In genomic region chr2:164890533-164890932, GRCh38 we compare ENCODE assay signal across 16 cellular contexts. TPM values are rescaled to one million over a fixed set of nuclear protein-coding genes. Genes with fewer than 3 reads are reported as not detected.
DNase-seq lines count a peak whose midpoint lies in the region; FAIRE-seq and TF ChIP-seq lines count a peak whose summit lies in the region.
"Had no signal": no experiment of that assay in that cellular context is flagged by ENCODE, and none has a peak within 500 bp of the region (broad histone marks: within the 10 kb centered on the region; RNA-seq: fewer than 3 reads in every experiment).

No MANE protein-coding gene starts in this region.

- no peaks in the 10 kb centered on the region for H3K4me1 ChIP-seq in astrocyte (ENCODE audit: insufficient read depth, low read length)
- H3K4me1 ChIP-seq in tibial nerve = peaks cover 0 to 15% (median 0%) of the 10 kb centered on the region in 4 donors

- peak in 1 of 2 donors; percentile 31 for TF ChIP-seq EP300 in tibial nerve (IDR thresholded peaks at IDR 0.05)

- no peak overlapping the region for H2AFZ ChIP-seq in astrocyte (ENCODE audit: low read depth, low read length)

- H3K27ac ChIP-seq in astrocyte (ENCODE audit: low read depth, low read length) (no peak overlapping the region), tibial nerve (peak overlapping the region in 2 of 4 donors; percentile 29 to 37)
- H3K27ac ChIP-seq: HL-60 had no signal

- no peak overlapping the region for H3K4me2 ChIP-seq in astrocyte (ENCODE audit: low read length)

- TF ChIP-seq CTCF in astrocyte (IDR thresholded peaks at IDR 0.05; ENCODE audit: insufficient read depth, low read depth, low read length) (no peak), nephron progenitor cell (IDR thresholded peaks at IDR 0.05) (no peak), tibial nerve (IDR thresholded peaks at IDR 0.05) (no peak)

- no peaks in the 10 kb centered on the region for H3K9me3 Mint-ChIP-seq in astrocyte (ENCODE audit: unreplicated experiment)
- no peaks in the 10 kb centered on the region for H3K9me3 Mint-ChIP-seq in nephron progenitor cell
- H3K9me3 Mint-ChIP-seq: activated B cell treated with CpG ODN at 0.5 μM for 24 hours had no signal

- peaks cover 4% of the 10 kb centered on the region for H3K4me1 Mint-ChIP-seq in astrocyte (ENCODE audit: low read depth, unreplicated experiment)
- H3K4me1 Mint-ChIP-seq in nephron progenitor cell = no peaks in the 10 kb centered on the region
- H3K4me1 Mint-ChIP-seq: activated B cell treated with CpG ODN at 0.5 μM for 24 hours had no signal

- TF ChIP-seq POLR2A in tibial nerve (IDR thresholded peaks at IDR 0.05) = no peak

- FAIRE-seq in astrocyte (lab: Jason Lieb, UNC) = no peak

- no peaks in the 10 kb centered on the region for H4K20me1 ChIP-seq in astrocyte (ENCODE audit: insufficient read depth, low read length)

- no peak overlapping the region for H3K4me3 ChIP-seq in astrocyte (ENCODE audit: insufficient read depth, low read depth, low read length)
- H3K4me3 ChIP-seq in tibial nerve = no peak overlapping the region

- H3K36me3 Mint-ChIP-seq in astrocyte (ENCODE audit: low read depth, unreplicated experiment) (peaks cover 2% of the 10 kb centered on the region), nephron progenitor cell (ENCODE audit: low read depth) (no peaks in the 10 kb centered on the region)

- H3K27me3 ChIP-seq in astrocyte (ENCODE audit: insufficient read depth, low read length) = no peaks in the 10 kb centered on the region
- H3K27me3 ChIP-seq in tibial nerve = no peaks in the 10 kb centered on the region

- 23 to 29% methylated on average over 5 of the region's 5 CpGs for WGBS in tibial nerve, 2 donors

- H3K36me3 ChIP-seq in astrocyte (ENCODE audit: insufficient read depth, low read length) = no peaks in the 10 kb centered on the region
- no peaks in the 10 kb centered on the region for H3K36me3 ChIP-seq in tibial nerve

- H3K4me3 Mint-ChIP-seq in astrocyte (ENCODE audit: unreplicated experiment) (no peak overlapping the region), nephron progenitor cell (no peak overlapping the region)
- H3K4me3 Mint-ChIP-seq: activated B cell treated with CpG ODN at 0.5 μM for 24 hours had no signal

- H3K9me3 ChIP-seq in astrocyte (ENCODE audit: insufficient read depth, low read depth, low read length) (no peaks in the 10 kb centered on the region), tibial nerve (no peaks in the 10 kb centered on the region)

- no peaks in the 10 kb centered on the region for H3K27me3 Mint-ChIP-seq in astrocyte (ENCODE audit: low read depth, unreplicated experiment)
- peaks cover 4% of the 10 kb centered on the region for H3K27me3 Mint-ChIP-seq in nephron progenitor cell (ENCODE audit: low read depth, poor library complexity)
- H3K27me3 Mint-ChIP-seq: activated B cell treated with CpG ODN at 0.5 μM for 24 hours had no signal

- DNase-seq in DMS 273 (lab: John Stamatoyannopoulos, UW; ENCODE audit: unreplicated experiment) = peak; percentile 95
- peak; percentile 80 for DNase-seq in NCI-H1694 (lab: John Stamatoyannopoulos, UW)
- DNase-seq in astrocyte (ENCODE audit: low read depth) = peak; percentile 64
- no peak for DNase-seq in nephron progenitor cell
- DNase-seq in NCI-H748 treated with DMSO at 0.1 percent for 48 hours (lab: John Stamatoyannopoulos, UW) = no peak
- no peak for DNase-seq in activated CD4-positive, CD25-positive, alpha-beta regulatory T cell (lab: John Stamatoyannopoulos, UW)
- DNase-seq in stimulated activated naive CD4-positive, alpha-beta T cell treated with Interleukin-2 at 50 U/mL for 16 hours (lab: John Stamatoyannopoulos, UW) = no peak
- DNase-seq in tibial nerve (ENCODE audit: low spot score in 2 of 2) = no peak
- DNase-seq: activated B cell treated with CpG ODN at 0.5 μM for 24 hours; activated effector memory CD4-positive, alpha-beta T cell treated with Interleukin-2 at 50 U/mL for 16 hours; dermis blood vessel endothelial cell; KG1; NCI-H1105 treated with DMSO at 0.1 percent for 48 hours; stimulated activated CD4-positive, alpha-beta T cell treated with anti-CD3 and anti-CD28 coated beads, Interleukin-12 subunit alpha, Interleukin-12 subunit beta, amount 100 ng/mL, for 4 hours; SW 1271 had no signal

- H3K27ac Mint-ChIP-seq in astrocyte (ENCODE audit: unreplicated experiment) = no peak overlapping the region
- H3K27ac Mint-ChIP-seq in nephron progenitor cell = peak overlapping the region; percentile 13
- H3K27ac Mint-ChIP-seq: activated B cell treated with CpG ODN at 0.5 μM for 24 hours had no signal

- no peaks in the 10 kb centered on the region for H3K79me2 ChIP-seq in astrocyte (ENCODE audit: insufficient read depth, low read length)

- H3K9ac ChIP-seq in astrocyte (ENCODE audit: low read length) = no peak overlapping the region

RNA-seq across cellular contexts. Expression of gene COBLL1, which starts 48.9 kb away (rescaled TPM):
- 17.6 and 18.6 TPM in 2 replicates for total RNA-seq in astrocyte
- total RNA-seq in tibial nerve = 100 to 1,000 TPM; 117 to 190 (median 146) TPM

Comparison
In these comparisons a context has a peak if more than half of its experiments do, and no peak if none do; other contexts are left out.
1. DNase-seq: peak in DMS 273 (single experiment), NCI-H1694 (single experiment) and astrocyte (single experiment); none in nephron progenitor cell (single experiment), NCI-H748 treated with DMSO at 0.1 percent for 48 hours (single experiment), activated CD4-positive, CD25-positive, alpha-beta regulatory T cell (0 of 4), stimulated activated naive CD4-positive, alpha-beta T cell treated with Interleukin-2 at 50 U/mL for 16 hours (single experiment) and tibial nerve (0 of 2).